ENCODE assay signal across 9 cellular contexts in the genomic region with DNA sequence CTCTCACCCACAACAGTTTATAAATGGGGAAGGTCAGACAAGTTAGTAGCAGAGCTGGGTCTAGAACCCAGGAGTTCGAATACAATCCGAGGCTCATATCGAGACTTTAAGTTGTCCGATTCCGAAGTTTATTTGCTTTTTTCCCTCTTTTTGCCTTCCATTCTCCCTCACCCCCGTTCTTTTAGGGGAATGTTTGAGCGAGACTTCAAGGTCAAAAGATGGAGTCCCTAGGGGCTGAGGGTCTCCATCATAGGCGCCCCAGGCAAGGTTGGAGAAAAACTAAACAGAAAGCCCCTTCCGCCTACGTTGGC. TPM values are rescaled to one million over a fixed set of nuclear protein-coding genes. Genes with fewer than 3 reads are reported as not detected.
A peak's percentile ranks its signal among the peaks of the same experiment; 100 is the strongest.
DNase-seq lines count a peak whose midpoint lies in the region; ATAC-seq, FAIRE-seq and TF ChIP-seq lines count a peak whose summit lies in the region.
"Had no signal": no experiment of that assay in that cellular context is flagged by ENCODE, and none has a peak within 500 bp of the region (broad histone marks: within the 10 kb centered on the region; RNA-seq: fewer than 3 reads in every experiment).

No MANE protein-coding gene starts in this region.

- H3K4me3 ChIP-seq in keratinocyte (ENCODE audit: control insufficient read depth in 2 of 3, extremely low read depth in 1 of 3, insufficient read depth in 2 of 3, low read depth in 1 of 3, low read length in 3 of 3), result peak overlapping the region; percentile 40 to 100 (median 81)
- peak overlapping the region; percentile 91 to 93 for H3K4me3 ChIP-seq in stomach smooth muscle (ENCODE audit: low read length in 2 of 2)

- no peaks in the 10 kb centered on the region for H3K27me3 Mint-ChIP-seq in activated naive CD8-positive, alpha-beta T cell treated with anti-CD3 and anti-CD28 coated beads, Interleukin-2, amount 10 ng/mL, durations not matched to agents 7 days and 5 days

- peak; percentile 23 for DNase-seq in NCI-H1092 treated with DMSO at 0.1 percent for 48 hours (lab: John Stamatoyannopoulos, UW)
- DNase-seq in NCI-H1092 (lab: John Stamatoyannopoulos, UW), result no peak
- no peak for DNase-seq in activated naive CD8-positive, alpha-beta T cell treated with anti-CD3 and anti-CD28 coated beads, Interleukin-2, amount 10 ng/mL, durations not matched to agents 7 days and 5 days
- DNase-seq in keratinocyte (ENCODE audit: low read depth, low spot score), result no peak
- DNase-seq in NCI-H1930 (lab: John Stamatoyannopoulos, UW), result no peak
- no peak for DNase-seq in T1000 (lab: John Stamatoyannopoulos, UW)

- FAIRE-seq in keratinocyte (lab: Jason Lieb, UNC), result no peak

- peaks cover 4% of the 10 kb centered on the region for H3K36me3 Mint-ChIP-seq in activated naive CD8-positive, alpha-beta T cell treated with anti-CD3 and anti-CD28 coated beads, Interleukin-2, amount 10 ng/mL, durations not matched to agents 7 days and 5 days

- peak overlapping the region; percentile 99 for H3K4me3 Mint-ChIP-seq in activated naive CD8-positive, alpha-beta T cell treated with anti-CD3 and anti-CD28 coated beads, Interleukin-2, amount 10 ng/mL, durations not matched to agents 7 days and 5 days

- H3K9me3 ChIP-seq in keratinocyte (ENCODE audit: control insufficient read depth, low read depth, low read length) (no peaks in the 10 kb centered on the region), stomach smooth muscle (ENCODE audit: control insufficient read depth in 2 of 2, low read length in 2 of 2) (no peaks in the 10 kb centered on the region)

- H3K27ac Mint-ChIP-seq in activated naive CD8-positive, alpha-beta T cell treated with anti-CD3 and anti-CD28 coated beads, Interleukin-2, amount 10 ng/mL, durations not matched to agents 7 days and 5 days, result peak overlapping the region; percentile 99

- peak overlapping the region; percentile 81 for H3K9ac ChIP-seq in keratinocyte (ENCODE audit: control insufficient read depth, extremely low read depth, insufficient read depth, low read length)
- peak overlapping the region; percentile 96 to 100 for H3K9ac ChIP-seq in stomach smooth muscle (ENCODE audit: low read length in 2 of 2)

- peak overlapping the region; percentile 95 for H3K4me2 ChIP-seq in keratinocyte (ENCODE audit: control insufficient read depth, extremely low read depth, insufficient read depth, low read depth, low read length)

- dilution Hi-C loops in keratinocyte (cut with MboI; ENCODE audit: extremely low pct_ligation_motif_present, low sequenced_read_pairs), result loop anchor here (25.0 kb wide), 1 partner anchor 1199 kb away; no protein-coding TSS in a partner anchor

- H3K79me2 ChIP-seq in keratinocyte (ENCODE audit: control insufficient read depth, insufficient read depth, low read length), result peaks cover 26% of the 10 kb centered on the region

- no peaks in the 10 kb centered on the region for H3K9me3 Mint-ChIP-seq in activated naive CD8-positive, alpha-beta T cell treated with anti-CD3 and anti-CD28 coated beads, Interleukin-2, amount 10 ng/mL, durations not matched to agents 7 days and 5 days

- H3K27ac ChIP-seq in keratinocyte (ENCODE audit: control insufficient read depth, insufficient read depth, low read length) (peak overlapping the region; percentile 89), stomach smooth muscle (ENCODE audit: low read length) (peak overlapping the region; percentile 100)

- H4K20me1 ChIP-seq in keratinocyte (ENCODE audit: control insufficient read depth, extremely low read depth, insufficient read depth, low read length), result no peaks in the 10 kb centered on the region

- H3K27me3 ChIP-seq in keratinocyte (ENCODE audit: control insufficient read depth, extremely low read depth, insufficient read depth, low read length) (no peaks in the 10 kb centered on the region), stomach smooth muscle (ENCODE audit: control insufficient read depth in 1 of 2, insufficient read depth in 2 of 2, low read length in 2 of 2) (no peaks in the 10 kb centered on the region)

- no peak for TF ChIP-seq CTCF in keratinocyte (optimal IDR thresholded peaks at IDR 0.05 in 1 of 3, IDR thresholded peaks at IDR 0.05 in 1 of 3, conservative IDR thresholded peaks at IDR 0.05 in 1 of 3; ENCODE audit: extremely low read depth in 1 of 3, insufficient read depth in 2 of 3, low read length in 3 of 3)

- H3K36me3 ChIP-seq in keratinocyte (ENCODE audit: control insufficient read depth in 2 of 2, extremely low read depth in 1 of 2, insufficient read depth in 2 of 2, low read length in 2 of 2) (peaks cover 5 to 6% of the 10 kb centered on the region in 2 experiments), stomach smooth muscle (ENCODE audit: control insufficient read depth in 2 of 2, insufficient read depth in 2 of 2, low read length in 2 of 2) (peaks cover 5 to 8% of the 10 kb centered on the region in 2 donors)

- peaks cover 61% of the 10 kb centered on the region for H3K4me1 ChIP-seq in keratinocyte (ENCODE audit: control insufficient read depth, extremely low read depth, insufficient read depth, low read length)
- H3K4me1 ChIP-seq in stomach smooth muscle (ENCODE audit: control insufficient read depth, insufficient read depth, low read length), result peaks cover 63% of the 10 kb centered on the region

- H3K4me1 Mint-ChIP-seq in activated naive CD8-positive, alpha-beta T cell treated with anti-CD3 and anti-CD28 coated beads, Interleukin-2, amount 10 ng/mL, durations not matched to agents 7 days and 5 days, result peaks cover 30% of the 10 kb centered on the region

- no peaks in the 10 kb centered on the region for H3K9me1 ChIP-seq in keratinocyte (ENCODE audit: control insufficient read depth, extremely low read depth, insufficient read depth, low read length)

- POLR2A ChIA-PET in activated naive CD8-positive, alpha-beta T cell treated with anti-CD3 and anti-CD28 coated beads, Interleukin-2, amount 10 ng/mL, durations not matched to agents 7 days and 5 days (lab: Charles Lee), result interaction anchor here (0.5 to 5.4 kb wide), 7 partner anchors 9 to 1371 kb away, joined by 3 to 46 read pairs (median 6); no protein-coding TSS in a partner anchor

- ATAC-seq in activated naive CD8-positive, alpha-beta T cell treated with anti-CD3 and anti-CD28 coated beads, Interleukin-2, amount 10 ng/mL, durations not matched to agents 7 days and 5 days (ENCODE audit: low read depth), result no peak
- no peak for ATAC-seq in HG02938 (IDR thresholded peaks at IDR 0.05; ENCODE audit: unreplicated experiment)

- H2AFZ ChIP-seq in keratinocyte (ENCODE audit: control insufficient read depth, low read length), result peak overlapping the region; percentile 86

RNA-seq across cellular contexts. Expression of a gene that starts 7.2 kb away (rescaled TPM):
- total RNA-seq in activated naive CD8-positive, alpha-beta T cell treated with anti-CD3 and anti-CD28 coated beads, Interleukin-2, amount 10 ng/mL, durations not matched to agents 7 days and 5 days, result 10 to 100 TPM; 32.1 to 34.0 TPM
- 4.1 to 7.8 TPM (median 7.7 TPM) in 3 replicates for polyA plus RNA-seq in keratinocyte
- 17.9 TPM for polyA plus RNA-seq in keratinocyte (2011; ENCODE audit: low read depth)
- polyA plus RNA-seq in keratinocyte (2011; cell fraction: cytosol; rRNA removed), result 3.7 TPM in 2 replicates
- 17.1 and 23.6 TPM in 2 replicates for polyA plus RNA-seq in keratinocyte (2011; cell fraction: nucleus; rRNA removed)
- 10.9 and 81.2 TPM in 2 replicates for polyA plus RNA-seq in keratinocyte (2012; ENCODE audit: low replicate concordance)
- 9.3 to 25.2 TPM (median 9.4 TPM) in 3 replicates for polyA minus RNA-seq in keratinocyte
- 5.9 TPM for polyA minus RNA-seq in keratinocyte (2011; cell fraction: cytosol; rRNA and poly(A)+ RNA removed)
- 13.9 and 17.6 TPM in 2 replicates for polyA minus RNA-seq in keratinocyte (2011; cell fraction: nucleus; rRNA and poly(A)+ RNA removed)

RNA-seq across cellular contexts. Expression of a gene that starts 35.7 kb away (rescaled TPM):
- not detected for total RNA-seq in activated naive CD8-positive, alpha-beta T cell treated with anti-CD3 and anti-CD28 coated beads, Interleukin-2, amount 10 ng/mL, durations not matched to agents 7 days and 5 days
- polyA plus RNA-seq in keratinocyte, result not detected in 3 replicates
- not detected for polyA plus RNA-seq in keratinocyte (2011; ENCODE audit: low read depth)
- not detected in 2 replicates for polyA plus RNA-seq in keratinocyte (2011; cell fraction: cytosol; rRNA removed)
- polyA plus RNA-seq in keratinocyte (2011; cell fraction: nucleus; rRNA removed), result not detected in 2 replicates
- polyA plus RNA-seq in keratinocyte (2012; ENCODE audit: low replicate concordance), result not detected in 2 replicates
- not detected in 3 replicates for polyA minus RNA-seq in keratinocyte
- not detected for polyA minus RNA-seq in keratinocyte (2011; cell fraction: cytosol; rRNA and poly(A)+ RNA removed)
- polyA minus RNA-seq in keratinocyte (2011; cell fraction: nucleus; rRNA and poly(A)+ RNA removed), result not detected in 2 replicates
- total RNA-seq: A172 had no signal
